26 cellular contexts compared by ENCODE assay signal in genomic region chr4:114399085-114399484, GRCh38.
DNase-seq lines count a peak whose midpoint lies in the region; ATAC-seq lines count a peak whose summit lies in the region.
"Had no signal": no experiment of that assay in that cellular context is flagged by ENCODE, and none has a peak within 500 bp of the region (broad histone marks: within the 10 kb centered on the region; RNA-seq: fewer than 3 reads in every experiment).

No MANE protein-coding gene starts in this region.

- H3K27me3 ChIP-seq in neuronal stem cell (ENCODE audit: control insufficient read depth in 3 of 3, insufficient read depth in 3 of 3, low read depth in 1 of 3, low read length in 3 of 3): no peaks in the 10 kb centered on the region
- H3K27me3 ChIP-seq: BE2C, brain microvascular endothelial cell, gastroesophageal sphincter, transverse colon had no signal

- intact Hi-C loops in Right ventricle myocardium inferior (cut with DNase I): no loop called here

- no peak overlapping the region for H3K4me3 ChIP-seq in neuronal stem cell (ENCODE audit: low read length in 2 of 2)
- H3K4me3 ChIP-seq: gastroesophageal sphincter, psoas muscle, transverse colon had no signal

- no peak overlapping the region for H2BK15ac ChIP-seq in neuronal stem cell (ENCODE audit: low read length)

- no peak for ATAC-seq in Right ventricle myocardium inferior
- ATAC-seq: gastroesophageal sphincter; naive thymus-derived CD4-positive, alpha-beta T cell; psoas muscle; stimulated activated effector memory CD8-positive, alpha-beta T cell treated with anti-CD3 and anti-CD28 coated beads, Interleukin-12 subunit alpha, Interleukin-12 subunit beta, amount 100 ng/mL, for 72 hours had no signal

- no peaks in the 10 kb centered on the region for H3K79me1 ChIP-seq in neuronal stem cell (ENCODE audit: low read depth, low read length)

- peak; percentile 24 for DNase-seq in HK-2 (ENCODE audit: unreplicated experiment)
- DNase-seq in SK-MEL-5 (ENCODE audit: low read depth, low spot score): peak; percentile 12
- DNase-seq in iPS-NIHi11 (ENCODE audit: low spot score): peak; percentile 26
- no peak for DNase-seq in neuronal stem cell (ENCODE audit: low spot score)
- no peak for DNase-seq in retina
- no peak for DNase-seq in Right ventricle myocardium inferior (ENCODE audit: missing footprints)
- no peak for DNase-seq in NCI-H1436 treated with DMSO at 0.1 percent for 48 hours (lab: John Stamatoyannopoulos, UW)
- DNase-seq: activated CD4-positive, alpha-beta memory T cell treated with anti-CD3 and anti-CD28 coated beads for 36 hours; activated CD4-positive, CD25-positive, alpha-beta regulatory T cell; activated CD8-positive, alpha-beta memory T cell treated with anti-CD3 and anti-CD28 coated beads, Interleukin-2, amount 50 U/mL, for 4 hours; amygdala; BE2C; brain microvascular endothelial cell; CD8-positive, alpha-beta memory T cell; DMS 273 treated with DMSO at 0.1 percent for 48 hours; hypothalamus; IMR-90; naive thymus-derived CD4-positive, alpha-beta T cell; NCI-H1694; NCI-H446; NCI-H82; psoas muscle; stimulated activated CD4-positive, alpha-beta T cell treated with anti-CD3 and anti-CD28 coated beads, Interleukin-15, amount 100 ng/mL, for 24 hours; transverse colon had no signal

- H3K4me2 ChIP-seq in neuronal stem cell (ENCODE audit: insufficient read depth, low read length, poor library complexity, severe bottlenecking): no peak overlapping the region

- no peak overlapping the region for H4K8ac ChIP-seq in neuronal stem cell (ENCODE audit: low read depth, low read length)

- H3K4me1 ChIP-seq in neuronal stem cell (ENCODE audit: control insufficient read depth in 2 of 2, insufficient read depth in 1 of 2, low read depth in 1 of 2, low read length in 2 of 2): peaks cover 0 to 5% of the 10 kb centered on the region in 2 donors
- H3K4me1 ChIP-seq: BE2C, gastroesophageal sphincter, psoas muscle had no signal

- no peaks in the 10 kb centered on the region for H3K36me3 ChIP-seq in neuronal stem cell (replicated peaks in 1 of 2; ENCODE audit: control insufficient read depth in 2 of 2, insufficient read depth in 2 of 2, low read length in 2 of 2)
- H3K36me3 ChIP-seq: BE2C, brain microvascular endothelial cell, gastroesophageal sphincter, transverse colon had no signal

- no peak overlapping the region for H4K91ac ChIP-seq in neuronal stem cell (ENCODE audit: low read depth, low read length, poor library complexity)

- no peak overlapping the region for H3K27ac ChIP-seq in neuronal stem cell (replicated peaks; ENCODE audit: low read length)
- H3K27ac ChIP-seq: brain microvascular endothelial cell, gastroesophageal sphincter, psoas muscle, transverse colon had no signal

- in situ Hi-C loops in SK-MEL-5 (cut with HindIII; ENCODE audit: low pct_unique_long_range_greater_than_20kb, low sequenced_read_pairs): no loop called here

- no peak overlapping the region for H3K18ac ChIP-seq in neuronal stem cell (ENCODE audit: low read length)

- no CpG with 5 or more reads among the region's 6 CpGs for WGBS in neuronal stem cell (ENCODE audit: extremely low coverage in 2 of 2, insufficient read length in 2 of 2, insufficient replicate concordance in 1 of 2), 2 donors

- no peak overlapping the region for H3K4ac ChIP-seq in neuronal stem cell (ENCODE audit: low read length)

- no peak overlapping the region for H3K14ac ChIP-seq in neuronal stem cell (ENCODE audit: low read length)

- peak overlapping the region; percentile 51 for H2AFZ ChIP-seq in neuronal stem cell (ENCODE audit: low read length)

- no peak overlapping the region for H3K9ac ChIP-seq in neuronal stem cell (ENCODE audit: low read depth, low read length, poor library complexity)

- H2BK120ac ChIP-seq in neuronal stem cell (ENCODE audit: low read depth, low read length): no peak overlapping the region

- no peak overlapping the region for H3K23ac ChIP-seq in neuronal stem cell (ENCODE audit: low read depth, low read length, poor library complexity)

- no peak overlapping the region for H2BK5ac ChIP-seq in neuronal stem cell (ENCODE audit: low read length)

- H3K9me3 ChIP-seq in neuronal stem cell (replicated peaks in 1 of 2; ENCODE audit: control insufficient read depth in 2 of 2, insufficient read depth in 1 of 2, low read depth in 1 of 2, low read length in 2 of 2): no peaks in the 10 kb centered on the region
- H3K9me3 ChIP-seq: BE2C, gastroesophageal sphincter, psoas muscle, transverse colon had no signal

- H2AK5ac ChIP-seq in neuronal stem cell (ENCODE audit: low read depth, low read length): no peak overlapping the region

- no peak overlapping the region for H2BK12ac ChIP-seq in neuronal stem cell (ENCODE audit: low read length)

Comparison
In these comparisons a context has a peak if more than half of its experiments do, and no peak if none do; other contexts are left out.
1. DNase-seq: peak in HK-2 (single experiment), SK-MEL-5 (single experiment) and iPS-NIHi11 (single experiment); none in neuronal stem cell (single experiment), retina (single experiment), Right ventricle myocardium inferior (single experiment) and NCI-H1436 treated with DMSO at 0.1 percent for 48 hours (single experiment).